In genomic region chr6:42315991-42316378, GRCh38 we compare ENCODE assay signal across 8 cellular contexts.
A peak's percentile ranks its signal among the peaks of the same experiment; 100 is the strongest.
DNase-seq lines count a peak whose midpoint lies in the region; ATAC-seq, FAIRE-seq and TF ChIP-seq lines count a peak whose summit lies in the region.

No MANE protein-coding gene starts in this region.

- H2BK120ac ChIP-seq in H1 (replicated peaks; ENCODE audit: low read depth, low read length), result no peak overlapping the region

- H4K20me1 ChIP-seq in H1 (replicated peaks in 1 of 2; ENCODE audit: control insufficient read depth in 1 of 2, insufficient read depth in 2 of 2, low read length in 2 of 2), result peaks cover 2 to 3% of the 10 kb centered on the region in 2 experiments

- H3K56ac ChIP-seq in H1 (replicated peaks; ENCODE audit: insufficient read length, low read depth, low read length), result no peak overlapping the region

- no peak overlapping the region for H3K27ac ChIP-seq in H1 (ENCODE audit: low read depth, low read length)
- H3K27ac ChIP-seq in right atrium auricular region, result no peak overlapping the region

- TF ChIP-seq CTCF in GM12864 (IDR thresholded peaks at IDR 0.05; ENCODE audit: low read depth, low read length, missing control alignments) (no peak), H1 (IDR thresholded peaks at IDR 0.05; ENCODE audit: control extremely low read depth in 1 of 3, insufficient read depth in 1 of 3, low read depth in 1 of 3, low read length in 3 of 3) (no peak), retinal pigment epithelial cell (conservative IDR thresholded peaks at IDR 0.05; ENCODE audit: low read depth, low read length) (no peak), right atrium auricular region (IDR thresholded peaks at IDR 0.05) (no peak)

- H2BK20ac ChIP-seq in H1 (ENCODE audit: low read length), result no peak overlapping the region

- H3K27me3 ChIP-seq in H1 (replicated peaks in 1 of 4; ENCODE audit: control insufficient read depth in 3 of 4, extremely low read depth in 1 of 4, insufficient read depth in 3 of 4, low read length in 3 of 4), result no peaks in the 10 kb centered on the region
- H3K27me3 ChIP-seq in right atrium auricular region, result no peaks in the 10 kb centered on the region

- H2BK15ac ChIP-seq in H1 (ENCODE audit: low read length), result no peak overlapping the region

- no peak overlapping the region for H2AK5ac ChIP-seq in H1 (ENCODE audit: low read depth, low read length)

- H2BK12ac ChIP-seq in H1 (ENCODE audit: low read depth, low read length), result no peak overlapping the region

- no peak overlapping the region for H3K14ac ChIP-seq in H1 (ENCODE audit: insufficient read length)

- POLR2A ChIA-PET in H1 (lab: Charles Lee; ENCODE audit: partially characterized antibody), result interaction anchor here (0.9 kb wide), 1 partner anchor 10 kb away, joined by 3 read pairs; no protein-coding TSS in a partner anchor

- H4K8ac ChIP-seq in H1 (ENCODE audit: extremely low read depth, insufficient read depth, low read length), result no peak overlapping the region; the same call in 1 of the 2 replicates

- H4K91ac ChIP-seq in H1 (replicated peaks; ENCODE audit: insufficient read length, low read length), result peak overlapping the region; percentile 2

- H3K9ac ChIP-seq in H1 (replicated peaks in 1 of 4; ENCODE audit: extremely low read depth in 1 of 4, low read depth in 3 of 4, low read length in 3 of 4), result no peak overlapping the region

- H3K4ac ChIP-seq in H1 (replicated peaks; ENCODE audit: insufficient read length, low read depth, low read length), result no peak overlapping the region

- DNase-seq in GM12864 (ENCODE audit: low read depth), result peak; percentile 18
- DNase-seq in NOMO-1 treated with DMSO at 0.1 percent for 48 hours (lab: John Stamatoyannopoulos, UW; ENCODE audit: unreplicated experiment), result peak; percentile 55
- peak in 1 of 2 experiments; percentile 34 for DNase-seq in H1 (ENCODE audit: low read depth in 1 of 2, low spot score in 2 of 2)
- peak; percentile 95 for DNase-seq in retinal pigment epithelial cell (ENCODE audit: low read depth)
- DNase-seq in hippocampal formation (lab: John Stamatoyannopoulos, UW), result no peak
- no peak for DNase-seq in right atrium auricular region (ENCODE audit: low spot score)
- DNase-seq in posterior vena cava (ENCODE audit: low spot score), result no peak

- H3K36me3 ChIP-seq in H1 (ENCODE audit: control insufficient read depth in 2 of 4, insufficient read depth in 4 of 4, low read length in 3 of 4), result peaks cover 0 to 2% (median 0%) of the 10 kb centered on the region in 4 experiments; a peak in 3 of 8 replicates
- no peaks in the 10 kb centered on the region for H3K36me3 ChIP-seq in right atrium auricular region

- TF ChIP-seq EP300 in H1 (IDR thresholded peaks at IDR 0.05; ENCODE audit: borderline replicate concordance in 1 of 2, low read depth in 2 of 2, low read length in 2 of 2), result no peak

- peaks cover 0 to 19% (median 9%) of the 10 kb centered on the region in 4 experiments; a peak in 6 of 7 replicates for H3K4me1 ChIP-seq in H1 (replicated peaks in 1 of 4; ENCODE audit: control insufficient read depth in 3 of 4, insufficient read depth in 4 of 4, low read length in 3 of 4)
- peaks cover 0 to 12% of the 10 kb centered on the region in 2 donors for H3K4me1 ChIP-seq in right atrium auricular region

- H3K79me1 ChIP-seq in H1 (ENCODE audit: low read depth, low read length), result peaks cover 3% of the 10 kb centered on the region

- H3K9me3 ChIP-seq in H1 (ENCODE audit: insufficient read depth in 2 of 2, low read depth in 1 of 2, low read length in 1 of 2) (no peaks in the 10 kb centered on the region), right atrium auricular region (no peaks in the 10 kb centered on the region)

- H3K79me2 ChIP-seq in H1 (ENCODE audit: control insufficient read depth in 1 of 2, insufficient read depth in 2 of 2, low read length in 2 of 2), result peaks cover 0 to 42% of the 10 kb centered on the region in 2 experiments; a peak in 3 of 4 replicates

- no peak overlapping the region for H3K18ac ChIP-seq in H1 (ENCODE audit: extremely low read depth, low read length)

- H3K23me2 ChIP-seq in H1 (ENCODE audit: low read depth, low read length), result no peaks in the 10 kb centered on the region

- H3K4me3 ChIP-seq in GM12864 (ENCODE audit: low read depth, low read length), result no peak overlapping the region
- no peak overlapping the region for H3K4me3 ChIP-seq in H1 (ENCODE audit: extremely low read depth in 1 of 4, insufficient read depth in 2 of 4, low read depth in 3 of 4, low read length in 4 of 4)
- no peak overlapping the region for H3K4me3 ChIP-seq in retinal pigment epithelial cell (ENCODE audit: low read length)
- no peak overlapping the region for H3K4me3 ChIP-seq in right atrium auricular region

- CTCF ChIA-PET in H1 (lab: Charles Lee; ENCODE audit: partially characterized antibody), result interaction anchor here (0.6 to 1.8 kb wide), 5 partner anchors 10 to 465 kb away, joined by 3 to 5 read pairs (median 3); no protein-coding TSS in a partner anchor

- 63% methylated on average over 5 of the region's 5 CpGs; no CpG with 5 or more reads in 1 of the 2 experiments for WGBS in H1 (ENCODE audit: extremely low coverage in 1 of 2, insufficient coverage in 1 of 2, insufficient read length in 1 of 2, insufficient replicate concordance in 2 of 2, low coverage in 1 of 2, low lambda C conversion rate in 2 of 2, missing lambda C conversion rate in 1 of 2), 2 experiments

- ATAC-seq in HG02870 (IDR thresholded peaks at IDR 0.05; ENCODE audit: unreplicated experiment), result no peak

- H2BK5ac ChIP-seq in H1 (ENCODE audit: low read depth, low read length), result peak overlapping the region; percentile 60; the same call in 1 of the 2 replicates

- H3K4me2 ChIP-seq in H1 (ENCODE audit: insufficient read depth in 1 of 2, low read depth in 2 of 2, low read length in 2 of 2), result peak overlapping the region; percentile 5 to 66; a peak in 3 of 4 replicates

- no peak for FAIRE-seq in H1 (lab: Jason Lieb, UNC)

- H3K23ac ChIP-seq in H1 (ENCODE audit: insufficient read length), result no peak overlapping the region

- H4K5ac ChIP-seq in H1 (ENCODE audit: insufficient read length, low read depth, low read length), result no peak overlapping the region

- no peak overlapping the region for H2AFZ ChIP-seq in H1 (ENCODE audit: low read length)

- no peak for TF ChIP-seq RAD21 in H1 (IDR thresholded peaks at IDR 0.05 in 1 of 2, conservative IDR thresholded peaks at IDR 0.05 in 1 of 2; ENCODE audit: low read depth in 2 of 2, low read length in 2 of 2)

- intact Hi-C loops in posterior vena cava (cut with DNase I), result no loop called here

- TF ChIP-seq POLR2A in H1 (IDR thresholded peaks at IDR 0.05; ENCODE audit: control extremely low read depth in 1 of 2, low read depth in 2 of 2, low read length in 2 of 2), result no peak

TF ChIP-seq in H1, 55 proteins besides CTCF, POLR2A, EP300 and RAD21:
- TF ChIP-seq JUND (IDR thresholded peaks at IDR 0.05; ENCODE audit: low read length), result peak; percentile 84
- no peak for TF ChIP-seq RBBP5 (IDR thresholded peaks at IDR 0.05; ENCODE audit: borderline replicate concordance, low read depth, low read length)

Comparison
In these comparisons a context has a peak if more than half of its experiments do, and no peak if none do; other contexts are left out.
1. DNase-seq: peak in GM12864 (single experiment), NOMO-1 treated with DMSO at 0.1 percent for 48 hours (single experiment) and retinal pigment epithelial cell (single experiment); none in hippocampal formation (0 of 2), right atrium auricular region (single experiment) and posterior vena cava (single experiment).